In the genomic region with DNA sequence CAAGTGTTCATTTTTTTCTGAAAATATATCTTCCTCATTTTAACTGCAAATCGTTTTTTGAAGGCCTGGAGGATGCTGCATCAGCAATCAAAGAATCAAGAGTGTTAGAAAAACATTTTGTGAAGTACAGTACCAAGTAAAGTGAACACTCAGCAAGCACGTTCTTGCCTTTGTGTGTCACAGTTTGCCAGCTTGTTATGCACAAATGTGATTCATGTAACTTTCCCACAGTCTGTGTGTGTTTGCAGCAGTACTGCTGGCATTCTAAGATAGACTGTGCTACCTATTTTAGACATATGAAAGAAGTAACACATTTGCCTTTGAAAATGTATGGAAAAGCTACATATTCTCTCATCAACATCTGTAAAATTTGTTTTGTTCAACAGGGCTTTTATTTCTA, we compare ENCODE assay signal across 24 cellular contexts.
"Had no signal": no experiment of that assay in that cellular context is flagged by ENCODE, and none has a peak within 500 bp of the region (broad histone marks: within the 10 kb centered on the region; RNA-seq: fewer than 3 reads in every experiment).

No MANE protein-coding gene starts in this region.

- H3K36me3 Mint-ChIP-seq: naive thymus-derived CD8-positive, alpha-beta T cell; stimulated activated naive B cell treated with anti-CD40 and anti-IgM and Interleukin-4, amounts not matched to agents 10 μg/mL and 1 μg/mL and 100 μg/mL, for 72 hours had no signal

- H3K4me2 ChIP-seq: hepatocyte had no signal

- H3K4me1 Mint-ChIP-seq: endodermal cell; naive thymus-derived CD8-positive, alpha-beta T cell; nephron progenitor cell; stimulated activated naive B cell treated with anti-CD40 and anti-IgM and Interleukin-4, amounts not matched to agents 10 μg/mL and 1 μg/mL and 100 μg/mL, for 72 hours had no signal

- H3K9me3 ChIP-seq: colonic mucosa, esophagus squamous epithelium, lower lobe of right lung, neutrophil, prostate gland, right atrium auricular region, sigmoid colon, spleen, suprapubic skin, transverse colon, vagina had no signal

- H3K79me2 ChIP-seq: hepatocyte had no signal

- H3K27me3 ChIP-seq: colonic mucosa, esophagus squamous epithelium, hepatocyte, neutrophil, right atrium auricular region, sigmoid colon, spleen, suprapubic skin, transverse colon, vagina had no signal

- FAIRE-seq: frontal cortex had no signal

- H3K4me3 Mint-ChIP-seq: dendritic cell treated with granulocyte-macrophage colony-stimulating factor and Interleukin-4, amounts not matched to agents 40 ng/mL and 50 ng/mL, for 4 days; endodermal cell; naive thymus-derived CD8-positive, alpha-beta T cell; nephron progenitor cell; stimulated activated naive B cell treated with anti-CD40 and anti-IgM and Interleukin-4, amounts not matched to agents 10 μg/mL and 1 μg/mL and 100 μg/mL, for 72 hours; stimulated activated naive CD8-positive, alpha-beta T cell treated with anti-CD3 and anti-CD28 coated beads, Interleukin-15, Interleukin-2, amounts not matched to agents 100 ng/mL and 50 ng/mL, for 24 hours had no signal

- H3K36me3 ChIP-seq: colonic mucosa, esophagus squamous epithelium, lower lobe of right lung, neutrophil, prostate gland, right atrium auricular region, sigmoid colon, spleen, suprapubic skin, transverse colon, vagina had no signal

- H3K4me3 ChIP-seq: colonic mucosa, esophagus squamous epithelium, hepatocyte, lower lobe of right lung, prostate gland, right atrium auricular region, sigmoid colon, spleen, suprapubic skin, transverse colon, vagina had no signal

- H3K27ac Mint-ChIP-seq: dendritic cell treated with granulocyte-macrophage colony-stimulating factor and Interleukin-4, amounts not matched to agents 40 ng/mL and 50 ng/mL, for 4 days; endodermal cell; naive thymus-derived CD8-positive, alpha-beta T cell; nephron progenitor cell; stimulated activated naive B cell treated with anti-CD40 and anti-IgM and Interleukin-4, amounts not matched to agents 10 μg/mL and 1 μg/mL and 100 μg/mL, for 72 hours; stimulated activated naive CD8-positive, alpha-beta T cell treated with anti-CD3 and anti-CD28 coated beads, Interleukin-15, Interleukin-2, amounts not matched to agents 100 ng/mL and 50 ng/mL, for 24 hours had no signal

- H3K4me1 ChIP-seq: colonic mucosa, esophagus squamous epithelium, lower lobe of right lung, prostate gland, right atrium auricular region, sigmoid colon, spleen, suprapubic skin, transverse colon, vagina had no signal

- H3K27ac ChIP-seq: colonic mucosa, esophagus squamous epithelium, hepatocyte, lower lobe of right lung, neutrophil, prostate gland, right atrium auricular region, sigmoid colon, spleen, suprapubic skin, transverse colon, vagina had no signal

- H3K9me3 Mint-ChIP-seq: dendritic cell treated with granulocyte-macrophage colony-stimulating factor and Interleukin-4, amounts not matched to agents 40 ng/mL and 50 ng/mL, for 4 days; endodermal cell; nephron progenitor cell; stimulated activated naive B cell treated with anti-CD40 and anti-IgM and Interleukin-4, amounts not matched to agents 10 μg/mL and 1 μg/mL and 100 μg/mL, for 72 hours; stimulated activated naive CD8-positive, alpha-beta T cell treated with anti-CD3 and anti-CD28 coated beads, Interleukin-15, Interleukin-2, amounts not matched to agents 100 ng/mL and 50 ng/mL, for 24 hours had no signal

- H2AFZ ChIP-seq: hepatocyte had no signal

- DNase-seq: central memory CD4-positive, alpha-beta T cell; colonic mucosa; effector CD8-positive, alpha-beta T cell; endodermal cell; esophagus squamous epithelium; head of caudate nucleus; islet precursor cell; left ventricle myocardium superior; lower lobe of right lung; naive thymus-derived CD8-positive, alpha-beta T cell; nephron progenitor cell; sigmoid colon; spleen; stimulated activated naive B cell treated with anti-CD40 and anti-IgM and Interleukin-4, amounts not matched to agents 10 μg/mL and 1 μg/mL and 100 μg/mL, for 72 hours; transverse colon had no signal

- H3K27me3 Mint-ChIP-seq: dendritic cell treated with granulocyte-macrophage colony-stimulating factor and Interleukin-4, amounts not matched to agents 40 ng/mL and 50 ng/mL, for 4 days; naive thymus-derived CD8-positive, alpha-beta T cell; stimulated activated naive B cell treated with anti-CD40 and anti-IgM and Interleukin-4, amounts not matched to agents 10 μg/mL and 1 μg/mL and 100 μg/mL, for 72 hours; stimulated activated naive CD8-positive, alpha-beta T cell treated with anti-CD3 and anti-CD28 coated beads, Interleukin-15, Interleukin-2, amounts not matched to agents 100 ng/mL and 50 ng/mL, for 24 hours had no signal

- ATAC-seq: left ventricle myocardium superior; lower lobe of right lung; naive thymus-derived CD8-positive, alpha-beta T cell; stimulated activated naive B cell treated with anti-CD40 and anti-IgM and Interleukin-4, amounts not matched to agents 10 μg/mL and 1 μg/mL and 100 μg/mL, for 72 hours had no signal
